Comparison of ENCODE assay signal across 16 cellular contexts in genomic region chr16:11711662-11712061, GRCh38.
"Had no signal": no experiment of that assay in that cellular context is flagged by ENCODE, and none has a peak within 500 bp of the region (broad histone marks: within the 10 kb centered on the region; RNA-seq: fewer than 3 reads in every experiment).

No MANE protein-coding gene starts in this region.

- H3K27me3 ChIP-seq: heart right ventricle, tibial nerve had no signal

- DNase-seq: activated CD4-positive, alpha-beta T cell treated with anti-CD3 and anti-CD28 coated beads, Interleukin-2, amount 50 U/mL, for 1 hour; activated CD8-positive, alpha-beta memory T cell treated with anti-CD3 and anti-CD28 coated beads for 24 hours; activated CD8-positive, alpha-beta memory T cell treated with anti-CD3 and anti-CD28 coated beads, Interleukin-2, amount 50 U/mL, for 48 hours; activated effector memory CD4-positive, alpha-beta T cell treated with Interleukin-2 at 50 U/mL for 16 hours; activated naive CD4-positive, alpha-beta T cell treated with anti-CD3 and anti-CD28 coated beads for 36 hours; activated naive CD8-positive, alpha-beta T cell treated with anti-CD3 and anti-CD28 coated beads, Interleukin-2, amount 10 ng/mL, durations not matched to agents 7 days and 5 days; activated T-cell treated with anti-CD3 and anti-CD28 coated beads, Interleukin-2, amount 50 U/mL, for 4 hours; amniotic stem cell; cortex of kidney; heart right ventricle; midbrain; stimulated activated CD4-positive, alpha-beta T cell treated with anti-CD3 and anti-CD28 coated beads, Interleukin-12 subunit alpha, Interleukin-12 subunit beta, amount 100 ng/mL, for 4 hours had no signal

- H3K9me3 ChIP-seq: heart right ventricle, tibial nerve had no signal

- H3K4me3 ChIP-seq: heart right ventricle, tibial nerve had no signal

- H3K27ac ChIP-seq: epithelial cell of prostate, tibial nerve had no signal

- ATAC-seq: activated CD4-positive, CD25-positive, alpha-beta regulatory T cell treated with anti-CD3 and anti-CD28 coated beads, Interleukin-2, amount 50 U/mL, for 24 hours; activated T-cell treated with anti-CD3 and anti-CD28 coated beads, Interleukin-2, amount 50 U/mL, for 4 hours; natural killer cell treated with Interleukin-12 subunit alpha and Interleukin-12 subunit beta and Interleukin-15 and Interleukin-18, amount 100 ng/mL, for 72 hours had no signal
